Comparison of ENCODE assay signal across 34 cellular contexts in genomic region chr17:81931189-81931556, GRCh38. TPM values are rescaled to one million over a fixed set of nuclear protein-coding genes. Genes with fewer than 3 reads are reported as not detected.
DNase-seq lines count a peak whose midpoint lies in the region; ATAC-seq, FAIRE-seq and TF ChIP-seq lines count a peak whose summit lies in the region.
"Had no signal": no experiment of that assay in that cellular context is flagged by ENCODE, and none has a peak within 500 bp of the region (broad histone marks: within the 10 kb centered on the region; RNA-seq: fewer than 3 reads in every experiment).

No MANE protein-coding gene starts in this region.

- CTCF ChIA-PET in Caco-2 (lab: Charles Lee): interaction anchor here (0.6 kb wide), 2 partner anchors 28 to 199 kb away, joined by 3 to 5 read pairs; no protein-coding TSS in a partner anchor

- H3K27me3 ChIP-seq in Caco-2 (replicated peaks; ENCODE audit: control insufficient read depth, insufficient read depth, low read length): no peaks in the 10 kb centered on the region
- H3K27me3 ChIP-seq in astrocyte (ENCODE audit: insufficient read depth, low read length): no peaks in the 10 kb centered on the region
- H3K27me3 ChIP-seq in vagina: no peaks in the 10 kb centered on the region
- H3K27me3 ChIP-seq: hepatocyte, right atrium auricular region, thyroid gland had no signal

- no TSS peak for BruUV-seq in Caco-2 (replicated peaks; lab: Mats Ljungman, UMichigan)

- H3K4me1 ChIP-seq in Caco-2 (peaks cover 2% of the 10 kb centered on the region), astrocyte (ENCODE audit: insufficient read depth, low read length) (peaks cover 12% of the 10 kb centered on the region), vagina (peaks cover 26% of the 10 kb centered on the region)

- TF ChIP-seq CTCF in Caco-2 (IDR thresholded peaks at IDR 0.05; ENCODE audit: insufficient read depth in 1 of 2, low read depth in 1 of 2, low read length in 1 of 2, severe bottlenecking in 1 of 2, unreplicated experiment in 1 of 2) (no peak), astrocyte (IDR thresholded peaks at IDR 0.05; ENCODE audit: insufficient read depth, low read depth, low read length) (no peak), nephron (IDR thresholded peaks at IDR 0.05; ENCODE audit: unreplicated experiment in 3 of 3) (no peak), vagina (IDR thresholded peaks at IDR 0.05) (no peak)

- H3K9ac ChIP-seq in astrocyte (ENCODE audit: low read length): no peak overlapping the region
- H3K9ac ChIP-seq: parathyroid adenoma had no signal

- intact Hi-C loops in Caco-2 (cut with micrococcal nuclease; ENCODE audit: unreplicated experiment): no loop called here
- intact Hi-C loops in vagina (cut with DNase I): no loop called here

- peaks cover 4% of the 10 kb centered on the region for H3K36me3 Mint-ChIP-seq in T-helper 1 cell treated with Interleukin-12 subunit alpha and Interleukin-12 subunit beta and Interleukin-4 antibody, amounts not matched to agents 30 μg/mL and 1 μg/mL, for 36 hours (ENCODE audit: low read depth)
- H3K36me3 Mint-ChIP-seq in Caco-2 (ENCODE audit: insufficient read depth, unreplicated experiment) (peaks cover 48% of the 10 kb centered on the region), astrocyte (ENCODE audit: low read depth, unreplicated experiment) (peaks cover 10% of the 10 kb centered on the region), nephron (ENCODE audit: low read depth) (peaks cover 3% of the 10 kb centered on the region)
- H3K36me3 Mint-ChIP-seq: CD8-positive, alpha-beta T cell had no signal

- H3K4me3 ChIP-seq in Caco-2 (ENCODE audit: low read depth, low read length): no peak overlapping the region
- no peak overlapping the region for H3K4me3 ChIP-seq in astrocyte (ENCODE audit: insufficient read depth, low read depth, low read length)
- no peak overlapping the region for H3K4me3 ChIP-seq in vagina
- H3K4me3 ChIP-seq: gastrocnemius medialis, GM12878, hepatocyte, right atrium auricular region, SJSA1, thyroid gland had no signal

- peaks cover 11% of the 10 kb centered on the region for H3K4me1 Mint-ChIP-seq in T-helper 1 cell treated with Interleukin-12 subunit alpha and Interleukin-12 subunit beta and Interleukin-4 antibody, amounts not matched to agents 30 μg/mL and 1 μg/mL, for 36 hours (ENCODE audit: low read depth)
- peaks cover 11% of the 10 kb centered on the region for H3K4me1 Mint-ChIP-seq in Caco-2 (ENCODE audit: low read depth, unreplicated experiment)
- H3K4me1 Mint-ChIP-seq in astrocyte (ENCODE audit: low read depth, unreplicated experiment): peaks cover 8% of the 10 kb centered on the region
- H3K4me1 Mint-ChIP-seq in nephron: peaks cover 9% of the 10 kb centered on the region

- ATAC-seq in GM21360 (IDR thresholded peaks at IDR 0.05; ENCODE audit: unreplicated experiment): no peak
- ATAC-seq: CD8-positive, alpha-beta T cell; gastrocnemius medialis had no signal

- H3K36me3 ChIP-seq in Caco-2 (ENCODE audit: control insufficient read depth, insufficient read depth, low read length) (peaks cover 3% of the 10 kb centered on the region; the same call in 1 of the 2 replicates), astrocyte (ENCODE audit: insufficient read depth, low read length) (no peaks in the 10 kb centered on the region), vagina (no peaks in the 10 kb centered on the region)
- H3K36me3 ChIP-seq: gastrocnemius medialis, right atrium auricular region, thyroid gland had no signal

- POLR2A ChIA-PET in Caco-2 (lab: Charles Lee): no interaction called here

- peak overlapping the region; percentile 22 for H3K27ac Mint-ChIP-seq in T-helper 1 cell treated with Interleukin-12 subunit alpha and Interleukin-12 subunit beta and Interleukin-4 antibody, amounts not matched to agents 30 μg/mL and 1 μg/mL, for 36 hours
- H3K27ac Mint-ChIP-seq in Caco-2 (ENCODE audit: unreplicated experiment) (peak overlapping the region; percentile 33), astrocyte (ENCODE audit: unreplicated experiment) (no peak overlapping the region), nephron (no peak overlapping the region)
- H3K27ac Mint-ChIP-seq: CD8-positive, alpha-beta T cell; nephron progenitor cell had no signal

- DNase-seq in T-helper 1 cell: no peak
- DNase-seq in Caco-2: no peak
- DNase-seq in astrocyte (ENCODE audit: low read depth): no peak
- no peak for DNase-seq in vagina (ENCODE audit: extremely low spot score in 2 of 2)
- no peak for DNase-seq in stimulated activated CD4-positive, alpha-beta T cell treated with anti-CD3 and anti-CD28 coated beads, Interleukin-4, amount 100 ng/mL, for 24 hours
- DNase-seq: activated CD4-positive, alpha-beta T cell treated with anti-CD3 and anti-CD28 coated beads, Interleukin-2, amount 50 U/mL, for 48 hours; activated CD4-positive, CD25-positive, alpha-beta regulatory T cell treated with anti-CD3 and anti-CD28 coated beads, Interleukin-2, amount 50 U/mL, for 72 hours; activated CD8-positive, alpha-beta memory T cell treated with anti-CD3 and anti-CD28 coated beads, Interleukin-2, amount 50 U/mL, for 4 hours; activated naive CD4-positive, alpha-beta T cell; AML-193; CD8-positive, alpha-beta T cell; DMS153; gastrocnemius medialis; Kasumi-1; NCI-H1417; NCI-H748 treated with DMSO at 0.1 percent for 48 hours; nephron progenitor cell; stimulated activated CD4-positive, alpha-beta T cell treated with anti-CD3 and anti-CD28 coated beads, Interleukin-1b, Interleukin-23, amount 100 ng/mL, for 48 hours; stimulated activated CD8-positive, alpha-beta memory T cell treated with anti-CD3 and anti-CD28 coated beads, Interleukin-4, amount 100 ng/mL, for 48 hours; thyroid gland had no signal

- no peak overlapping the region for H2AFZ ChIP-seq in astrocyte (ENCODE audit: low read depth, low read length)
- H2AFZ ChIP-seq: hepatocyte, parathyroid adenoma had no signal

- H3K4me2 ChIP-seq in astrocyte (ENCODE audit: low read length): no peak overlapping the region
- H3K4me2 ChIP-seq: hepatocyte had no signal

- H3K9me3 ChIP-seq in Caco-2 (no peaks in the 10 kb centered on the region), astrocyte (ENCODE audit: insufficient read depth, low read depth, low read length) (no peaks in the 10 kb centered on the region), vagina (no peaks in the 10 kb centered on the region)
- H3K9me3 ChIP-seq: gastrocnemius medialis, right atrium auricular region, SJSA1, thyroid gland had no signal

- H3K27ac ChIP-seq in astrocyte (ENCODE audit: low read depth, low read length) (no peak overlapping the region), vagina (no peak overlapping the region)
- H3K27ac ChIP-seq: gastrocnemius medialis, hepatocyte, parathyroid adenoma, right atrium auricular region, SJSA1, thyroid gland had no signal

- H3K27me3 Mint-ChIP-seq in T-helper 1 cell treated with Interleukin-12 subunit alpha and Interleukin-12 subunit beta and Interleukin-4 antibody, amounts not matched to agents 30 μg/mL and 1 μg/mL, for 36 hours (ENCODE audit: low read depth): no peaks in the 10 kb centered on the region
- H3K27me3 Mint-ChIP-seq in Caco-2 (ENCODE audit: insufficient read depth, unreplicated experiment) (no peaks in the 10 kb centered on the region), astrocyte (ENCODE audit: low read depth, unreplicated experiment) (no peaks in the 10 kb centered on the region), nephron (ENCODE audit: low read depth) (peaks cover 4% of the 10 kb centered on the region)

- no peak for FAIRE-seq in astrocyte (lab: Jason Lieb, UNC)
- FAIRE-seq: bronchial epithelial cell, GM12878 had no signal

- H4K20me1 ChIP-seq in astrocyte (ENCODE audit: insufficient read depth, low read length): peaks cover 41% of the 10 kb centered on the region

- peaks cover 24% of the 10 kb centered on the region for H3K79me2 ChIP-seq in astrocyte (ENCODE audit: insufficient read depth, low read length)
- H3K79me2 ChIP-seq: parathyroid adenoma had no signal

- H3K9me3 Mint-ChIP-seq in T-helper 1 cell treated with Interleukin-12 subunit alpha and Interleukin-12 subunit beta and Interleukin-4 antibody, amounts not matched to agents 30 μg/mL and 1 μg/mL, for 36 hours: no peaks in the 10 kb centered on the region
- H3K9me3 Mint-ChIP-seq in Caco-2 (ENCODE audit: unreplicated experiment): no peaks in the 10 kb centered on the region
- H3K9me3 Mint-ChIP-seq in astrocyte (ENCODE audit: unreplicated experiment): no peaks in the 10 kb centered on the region
- no peaks in the 10 kb centered on the region for H3K9me3 Mint-ChIP-seq in nephron
- H3K9me3 Mint-ChIP-seq: CD8-positive, alpha-beta T cell; nephron progenitor cell had no signal

- no peak for TF ChIP-seq POLR2A in vagina (IDR thresholded peaks at IDR 0.05)

- peak overlapping the region; percentile 5 for H3K4me3 Mint-ChIP-seq in T-helper 1 cell treated with Interleukin-12 subunit alpha and Interleukin-12 subunit beta and Interleukin-4 antibody, amounts not matched to agents 30 μg/mL and 1 μg/mL, for 36 hours
- H3K4me3 Mint-ChIP-seq in Caco-2 (ENCODE audit: unreplicated experiment) (no peak overlapping the region), astrocyte (ENCODE audit: unreplicated experiment) (peak overlapping the region; percentile 45), nephron (peak overlapping the region in 2 of 3 experiments; percentile 60 to 64)
- H3K4me3 Mint-ChIP-seq: CD8-positive, alpha-beta T cell; nephron progenitor cell had no signal

RNA-seq across cellular contexts. Expression of gene MAFG, which starts 3.6 kb away (rescaled TPM):
- total RNA-seq in Caco-2 (2022) (28.9 and 29.1 TPM in 2 replicates), astrocyte (33.2 and 35.8 TPM in 2 replicates), vagina (18.9 TPM)

RNA-seq across cellular contexts. Expression of gene PYCR1, which starts 5.9 kb away (rescaled TPM):
- total RNA-seq in Caco-2 (2022) (200 and 203 TPM in 2 replicates), astrocyte (164 and 191 TPM in 2 replicates), vagina (9.1 TPM)

RNA-seq across cellular contexts. Expression of gene SIRT7, which starts 13.2 kb away (rescaled TPM):
- total RNA-seq in Caco-2 (2022): 55.6 and 57.4 TPM in 2 replicates
- 26.5 and 30.2 TPM in 2 replicates for total RNA-seq in astrocyte
- total RNA-seq in vagina: 47.9 TPM

RNA-seq across cellular contexts. Expression of gene MYADML2, which starts 15.9 kb away (rescaled TPM):
- total RNA-seq in Caco-2 (2022): not detected in 2 replicates
- not detected in 2 replicates for total RNA-seq in astrocyte
- total RNA-seq in vagina: not detected
- total RNA-seq: A673; bronchial epithelial cell; CD8-positive, alpha-beta T cell; fibroblast of lung; GM12878; hepatocyte; lung microvascular endothelial cell; mucosa of gallbladder; SJSA1; T-helper 1 cell treated with Interleukin-12 subunit alpha and Interleukin-12 subunit beta and Interleukin-4 antibody, amounts not matched to agents 30 ng/mL and 1 ng/mL, for 36 hours; thyroid gland had no signal

RNA-seq across cellular contexts. Expression of gene PCYT2, which starts 20.0 kb away (rescaled TPM):
- total RNA-seq in Caco-2 (2022) (125 and 151 TPM in 2 replicates), astrocyte (26.0 and 31.6 TPM in 2 replicates), vagina (28.0 TPM)

Comparison
In these comparisons a context has a peak if more than half of its experiments do, and no peak if none do; other contexts are left out.
1. H3K27ac Mint-ChIP-seq: peak in T-helper 1 cell treated with Interleukin-12 subunit alpha and Interleukin-12 subunit beta and Interleukin-4 antibody, amounts not matched to agents 30 μg/mL and 1 μg/mL, for 36 hours (single experiment) and Caco-2 (single experiment); none in astrocyte (single experiment) and nephron (0 of 3).
2. RNA of gene PYCR1, which starts 5.9 kb away (total RNA-seq): 200 to 203 TPM in Caco-2 and 164 to 191 TPM in astrocyte; 9.1 TPM in vagina (single experiment); every median in the first group is over 10 times any median in the second.